ENCODE assay signal across 26 cellular contexts in the genomic region with DNA sequence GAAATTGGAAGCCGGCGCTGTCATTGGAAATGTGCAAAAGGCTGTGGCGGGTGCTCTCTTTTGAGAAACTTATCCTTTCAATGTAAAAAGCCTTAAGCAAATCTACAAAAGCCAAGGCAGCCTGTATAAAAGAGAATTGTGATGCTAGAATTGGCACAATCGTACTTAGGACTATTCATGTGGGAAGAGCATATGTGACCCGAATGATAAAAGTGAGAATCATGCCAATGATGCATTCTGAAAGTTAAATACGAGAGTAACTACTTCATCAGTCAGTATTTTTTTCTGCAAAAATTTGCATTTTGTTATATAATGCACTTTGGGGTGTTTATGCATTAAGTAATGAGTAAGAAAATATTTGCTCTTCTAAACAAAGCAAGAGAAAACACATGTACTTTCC.
"Had no signal": no experiment of that assay in that cellular context is flagged by ENCODE, and none has a peak within 500 bp of the region (broad histone marks: within the 10 kb centered on the region; RNA-seq: fewer than 3 reads in every experiment).

No MANE protein-coding gene starts in this region.

- H3K4me3 ChIP-seq: adrenal gland, gastrocnemius medialis, hepatocyte, ovary, psoas muscle, right atrium auricular region, smooth muscle cell, stomach, tibial nerve had no signal

- H3K4me1 ChIP-seq: adrenal gland, gastrocnemius medialis, psoas muscle, right atrium auricular region, stomach, tibial nerve had no signal

- H3K9me3 ChIP-seq: adrenal gland, gastrocnemius medialis, ovary, psoas muscle, right atrium auricular region, stomach, tibial nerve had no signal

- H3K27ac ChIP-seq: adrenal gland, brain microvascular endothelial cell, gastrocnemius medialis, hepatocyte, ovary, psoas muscle, right atrium auricular region, stomach, tibial nerve, VCaP had no signal

- H3K36me3 Mint-ChIP-seq: activated naive CD8-positive, alpha-beta T cell treated with anti-CD3 and anti-CD28 coated beads for 36 hours; memory B cell; stimulated activated naive B cell treated with anti-CD40 and anti-IgM and Interleukin-4, amounts not matched to agents 10 μg/mL and 1 μg/mL and 100 μg/mL, for 72 hours had no signal

- H3K36me3 ChIP-seq: adrenal gland, brain microvascular endothelial cell, gastrocnemius medialis, ovary, right atrium auricular region, stomach, tibial nerve had no signal

- H3K4me1 Mint-ChIP-seq: memory B cell; natural killer cell; stimulated activated naive B cell treated with anti-CD40 and anti-IgM and Interleukin-4, amounts not matched to agents 10 μg/mL and 1 μg/mL and 100 μg/mL, for 72 hours had no signal

- H3K9me3 Mint-ChIP-seq: activated naive CD4-positive, alpha-beta T cell treated with anti-CD3 and anti-CD28 coated beads for 36 hours; activated naive CD8-positive, alpha-beta T cell treated with anti-CD3 and anti-CD28 coated beads for 36 hours; T-helper 2 cell treated with Interferon-gamma antibody and Interleukin-4, amounts not matched to agents 5 μg/mL and 100 μg/mL, for 36 hours had no signal

- ATAC-seq: gastrocnemius medialis; natural killer cell; psoas muscle; stimulated activated naive B cell treated with anti-CD40 and anti-IgM and Interleukin-4, amounts not matched to agents 10 μg/mL and 1 μg/mL and 100 μg/mL, for 72 hours had no signal

- DNase-seq: activated CD4-positive, alpha-beta T cell treated with anti-CD3 and anti-CD28 coated beads for 4 hours; activated CD4-positive, alpha-beta T cell treated with anti-CD3 and anti-CD28 coated beads, Interleukin-2, amount 50 U/mL, for 4 hours; activated effector memory CD4-positive, alpha-beta T cell treated with Interleukin-2 at 50 U/mL for 16 hours; activated naive CD4-positive, alpha-beta T cell treated with anti-CD3 and anti-CD28 coated beads for 36 hours; activated naive CD8-positive, alpha-beta T cell treated with anti-CD3 and anti-CD28 coated beads for 36 hours; activated T-cell treated with anti-CD3 and anti-CD28 coated beads for 4 hours; adrenal gland; aorta; brain microvascular endothelial cell; effector memory CD4-positive, alpha-beta T cell; gastrocnemius medialis; kidney; natural killer cell; ovary; psoas muscle; stimulated activated CD4-positive, alpha-beta T cell treated with anti-CD3 and anti-CD28 coated beads, Interleukin-1b, Interleukin-23, amount 100 ng/mL, for 48 hours; stimulated activated naive B cell treated with anti-CD40 and anti-IgM and Interleukin-4, amounts not matched to agents 10 μg/mL and 1 μg/mL and 100 μg/mL, for 72 hours; stomach; T-helper 1 cell had no signal

- H3K27me3 Mint-ChIP-seq: memory B cell had no signal

- H3K27ac Mint-ChIP-seq: activated naive CD4-positive, alpha-beta T cell treated with anti-CD3 and anti-CD28 coated beads for 36 hours; activated naive CD8-positive, alpha-beta T cell treated with anti-CD3 and anti-CD28 coated beads for 36 hours; memory B cell; natural killer cell; stimulated activated naive B cell treated with anti-CD40 and anti-IgM and Interleukin-4, amounts not matched to agents 10 μg/mL and 1 μg/mL and 100 μg/mL, for 72 hours; T-helper 2 cell treated with Interferon-gamma antibody and Interleukin-4, amounts not matched to agents 5 μg/mL and 100 μg/mL, for 36 hours had no signal

- H3K27me3 ChIP-seq: adrenal gland, brain microvascular endothelial cell, gastrocnemius medialis, hepatocyte, ovary, right atrium auricular region, stomach, tibial nerve had no signal

- H3K4me3 Mint-ChIP-seq: activated naive CD4-positive, alpha-beta T cell treated with anti-CD3 and anti-CD28 coated beads for 36 hours; activated naive CD8-positive, alpha-beta T cell treated with anti-CD3 and anti-CD28 coated beads for 36 hours; memory B cell; natural killer cell; stimulated activated naive B cell treated with anti-CD40 and anti-IgM and Interleukin-4, amounts not matched to agents 10 μg/mL and 1 μg/mL and 100 μg/mL, for 72 hours; T-helper 2 cell treated with Interferon-gamma antibody and Interleukin-4, amounts not matched to agents 5 μg/mL and 100 μg/mL, for 36 hours had no signal
